ENCODE assay signal across 8 cellular contexts in genomic region chr1:228463559-228464455, GRCh38. TPM values are rescaled to one million over a fixed set of nuclear protein-coding genes. Genes with fewer than 3 reads are reported as not detected.
DNase-seq lines count a peak whose midpoint lies in the region; ATAC-seq and TF ChIP-seq lines count a peak whose summit lies in the region.

No MANE protein-coding gene starts in this region.

- DNase-seq in DMS53 (lab: John Stamatoyannopoulos, UW) (peak; percentile 54), DMS53 treated with DMSO at 0.1 percent for 48 hours (lab: John Stamatoyannopoulos, UW; ENCODE audit: unreplicated experiment) (no peak), NCI-H460 (ENCODE audit: extremely low read depth, low read depth) (peak; percentile 48), hepatocyte (ENCODE audit: low spot score) (peak; percentile 34), ureter (ENCODE audit: low spot score) (no peak)
- peak; percentile 75 for DNase-seq in activated T-helper 1 cell treated with anti-CD3 and anti-CD28 coated beads, Interleukin-12 subunit alpha, Interleukin-12 subunit beta, Interleukin-2, Interleukin-4 antibody, amounts not matched to agents 30 ng/mL and 10 ng/mL and 1 ng/mL, durations not matched to agents 14 hours and 24 hours and 36 hours (ENCODE audit: low spot score)
- DNase-seq in stimulated activated CD4-positive, alpha-beta T cell treated with anti-CD3 and anti-CD28 coated beads, Interleukin-1b, Interleukin-23, amount 100 ng/mL, for 48 hours: peak; percentile 83

- no peak overlapping the region for H3K27ac ChIP-seq in hepatocyte

- H3K9me3 ChIP-seq in hepatocyte (ENCODE audit: low read depth): no peaks in the 10 kb centered on the region

- no peaks in the 10 kb centered on the region for H3K36me3 ChIP-seq in hepatocyte (replicated peaks; ENCODE audit: insufficient read depth, low read depth)

- H3K4me1 ChIP-seq in hepatocyte (ENCODE audit: insufficient read depth): peaks cover 8% of the 10 kb centered on the region

- peak overlapping the region; percentile 88 for H3K27ac Mint-ChIP-seq in activated T-helper 1 cell treated with anti-CD3 and anti-CD28 coated beads, Interleukin-12 subunit alpha, Interleukin-12 subunit beta, Interleukin-2, Interleukin-4 antibody, amounts not matched to agents 30 ng/mL and 10 ng/mL and 1 ng/mL, durations not matched to agents 14 hours and 24 hours and 36 hours

- H3K4me2 ChIP-seq in hepatocyte: peak overlapping the region; percentile 70

- H3K4me3 ChIP-seq in hepatocyte: no peak overlapping the region

- no peaks in the 10 kb centered on the region for H3K9me2 ChIP-seq in hepatocyte (replicated peaks; ENCODE audit: insufficient read depth)

- peaks cover 6% of the 10 kb centered on the region for H3K79me2 ChIP-seq in hepatocyte

- peak overlapping the region; percentile 85 for H3K4me3 Mint-ChIP-seq in activated T-helper 1 cell treated with anti-CD3 and anti-CD28 coated beads, Interleukin-12 subunit alpha, Interleukin-12 subunit beta, Interleukin-2, Interleukin-4 antibody, amounts not matched to agents 30 ng/mL and 10 ng/mL and 1 ng/mL, durations not matched to agents 14 hours and 24 hours and 36 hours

- H2AFZ ChIP-seq in hepatocyte: no peak overlapping the region

- peaks cover 61% of the 10 kb centered on the region for H3K4me1 Mint-ChIP-seq in activated T-helper 1 cell treated with anti-CD3 and anti-CD28 coated beads, Interleukin-12 subunit alpha, Interleukin-12 subunit beta, Interleukin-2, Interleukin-4 antibody, amounts not matched to agents 30 ng/mL and 10 ng/mL and 1 ng/mL, durations not matched to agents 14 hours and 24 hours and 36 hours (ENCODE audit: low read depth)

- no peaks in the 10 kb centered on the region for H4K20me1 ChIP-seq in hepatocyte (ENCODE audit: insufficient read depth, poor library complexity, severe bottlenecking)

- TF ChIP-seq CTCF in hepatocyte (IDR thresholded peaks at IDR 0.05; ENCODE audit: poor library complexity): no peak

- H3K27me3 ChIP-seq in hepatocyte: peaks cover 61% of the 10 kb centered on the region

- peaks cover 2% of the 10 kb centered on the region for H3K36me3 Mint-ChIP-seq in activated T-helper 1 cell treated with anti-CD3 and anti-CD28 coated beads, Interleukin-12 subunit alpha, Interleukin-12 subunit beta, Interleukin-2, Interleukin-4 antibody, amounts not matched to agents 30 ng/mL and 10 ng/mL and 1 ng/mL, durations not matched to agents 14 hours and 24 hours and 36 hours (ENCODE audit: low read depth)

- 4% methylated on average over 55 of the region's 56 CpGs for WGBS in hepatocyte (ENCODE audit: low lambda C conversion rate, missing lambda C conversion rate)

- intact Hi-C loops in activated T-helper 1 cell treated with anti-CD3 and anti-CD28 coated beads, Interleukin-12 subunit alpha, Interleukin-12 subunit beta, Interleukin-2, Interleukin-4 antibody, amounts not matched to agents 30 ng/mL and 10 ng/mL and 1 ng/mL, durations not matched to agents 14 hours and 24 hours and 36 hours (cut with micrococcal nuclease): loop anchor here (1.0 to 10.0 kb wide), 13 partner anchors 8 to 1095 kb away; partner anchors contain the start of genes ABCB10, CCSAP, GUK1 and TRIM17

- ATAC-seq in HG02759 (IDR thresholded peaks at IDR 0.05; ENCODE audit: unreplicated experiment): peak; percentile 46

- peaks cover 9% of the 10 kb centered on the region for H3K27me3 Mint-ChIP-seq in activated T-helper 1 cell treated with anti-CD3 and anti-CD28 coated beads, Interleukin-12 subunit alpha, Interleukin-12 subunit beta, Interleukin-2, Interleukin-4 antibody, amounts not matched to agents 30 ng/mL and 10 ng/mL and 1 ng/mL, durations not matched to agents 14 hours and 24 hours and 36 hours (ENCODE audit: insufficient read depth)

- H3K9me3 Mint-ChIP-seq in activated T-helper 1 cell treated with anti-CD3 and anti-CD28 coated beads, Interleukin-12 subunit alpha, Interleukin-12 subunit beta, Interleukin-2, Interleukin-4 antibody, amounts not matched to agents 30 ng/mL and 10 ng/mL and 1 ng/mL, durations not matched to agents 14 hours and 24 hours and 36 hours: no peaks in the 10 kb centered on the region

RNA-seq across cellular contexts. Expression of gene RNF187, which starts 23.4 kb away (rescaled TPM):
- 120 and 146 TPM in 2 replicates for total RNA-seq in NCI-H460 (2014; rRNA removed; shearing (Covaris generic))
- polyA plus RNA-seq in NCI-H460 (2014; cell fraction: nucleus; rRNA removed): 40.2 and 45.7 TPM in 2 replicates
- 137 TPM in 2 replicates for total RNA-seq in activated T-helper 1 cell treated with anti-CD3 and anti-CD28 coated beads, Interleukin-12 subunit alpha, Interleukin-12 subunit beta, Interleukin-2, Interleukin-4 antibody, amounts not matched to agents 30 ng/mL and 10 ng/mL and 1 ng/mL, durations not matched to agents 14 hours and 24 hours and 36 hours
- total RNA-seq in hepatocyte (39.5 and 52.4 TPM in 2 replicates), ureter (104 TPM)
- 124 and 135 TPM in 2 replicates for polyA plus RNA-seq in hepatocyte

RNA-seq across cellular contexts. Expression of gene TRIM17, which starts 47.1 kb away (rescaled TPM):
- total RNA-seq in NCI-H460 (2014; rRNA removed; shearing (Covaris generic)): not detected in 2 replicates
- polyA plus RNA-seq in NCI-H460 (2014; cell fraction: nucleus; rRNA removed): 0.31 TPM in 1 of 2 replicates, not detected in the other
- total RNA-seq in activated T-helper 1 cell treated with anti-CD3 and anti-CD28 coated beads, Interleukin-12 subunit alpha, Interleukin-12 subunit beta, Interleukin-2, Interleukin-4 antibody, amounts not matched to agents 30 ng/mL and 10 ng/mL and 1 ng/mL, durations not matched to agents 14 hours and 24 hours and 36 hours: 1.4 and 1.7 TPM in 2 replicates
- total RNA-seq in hepatocyte (2.1 and 2.4 TPM in 2 replicates), ureter (22.6 TPM)
- polyA plus RNA-seq in hepatocyte: 5.7 and 7.3 TPM in 2 replicates

RNA-seq across cellular contexts. Expression of gene TRIM11, which starts 57.2 kb away (rescaled TPM):
- total RNA-seq in NCI-H460 (2014; rRNA removed; shearing (Covaris generic)): 30.2 and 33.7 TPM in 2 replicates
- polyA plus RNA-seq in NCI-H460 (2014; cell fraction: nucleus; rRNA removed): 93.8 and 104 TPM in 2 replicates
- 60.7 and 63.2 TPM in 2 replicates for total RNA-seq in activated T-helper 1 cell treated with anti-CD3 and anti-CD28 coated beads, Interleukin-12 subunit alpha, Interleukin-12 subunit beta, Interleukin-2, Interleukin-4 antibody, amounts not matched to agents 30 ng/mL and 10 ng/mL and 1 ng/mL, durations not matched to agents 14 hours and 24 hours and 36 hours
- total RNA-seq in hepatocyte (10.4 and 13.8 TPM in 2 replicates), ureter (40.1 TPM)
- 10.4 and 14.5 TPM in 2 replicates for polyA plus RNA-seq in hepatocyte

Comparison
In these comparisons a context has a peak if more than half of its experiments do, and no peak if none do; other contexts are left out.
1. DNase-seq: peak in DMS53 (single experiment), NCI-H460 (single experiment), activated T-helper 1 cell treated with anti-CD3 and anti-CD28 coated beads, Interleukin-12 subunit alpha, Interleukin-12 subunit beta, Interleukin-2, Interleukin-4 antibody, amounts not matched to agents 30 ng/mL and 10 ng/mL and 1 ng/mL, durations not matched to agents 14 hours and 24 hours and 36 hours (single experiment), hepatocyte (single experiment) and stimulated activated CD4-positive, alpha-beta T cell treated with anti-CD3 and anti-CD28 coated beads, Interleukin-1b, Interleukin-23, amount 100 ng/mL, for 48 hours (single experiment); none in DMS53 treated with DMSO at 0.1 percent for 48 hours (single experiment) and ureter (single experiment).